ENCODE assay signal across 7 cellular contexts in the genomic region with DNA sequence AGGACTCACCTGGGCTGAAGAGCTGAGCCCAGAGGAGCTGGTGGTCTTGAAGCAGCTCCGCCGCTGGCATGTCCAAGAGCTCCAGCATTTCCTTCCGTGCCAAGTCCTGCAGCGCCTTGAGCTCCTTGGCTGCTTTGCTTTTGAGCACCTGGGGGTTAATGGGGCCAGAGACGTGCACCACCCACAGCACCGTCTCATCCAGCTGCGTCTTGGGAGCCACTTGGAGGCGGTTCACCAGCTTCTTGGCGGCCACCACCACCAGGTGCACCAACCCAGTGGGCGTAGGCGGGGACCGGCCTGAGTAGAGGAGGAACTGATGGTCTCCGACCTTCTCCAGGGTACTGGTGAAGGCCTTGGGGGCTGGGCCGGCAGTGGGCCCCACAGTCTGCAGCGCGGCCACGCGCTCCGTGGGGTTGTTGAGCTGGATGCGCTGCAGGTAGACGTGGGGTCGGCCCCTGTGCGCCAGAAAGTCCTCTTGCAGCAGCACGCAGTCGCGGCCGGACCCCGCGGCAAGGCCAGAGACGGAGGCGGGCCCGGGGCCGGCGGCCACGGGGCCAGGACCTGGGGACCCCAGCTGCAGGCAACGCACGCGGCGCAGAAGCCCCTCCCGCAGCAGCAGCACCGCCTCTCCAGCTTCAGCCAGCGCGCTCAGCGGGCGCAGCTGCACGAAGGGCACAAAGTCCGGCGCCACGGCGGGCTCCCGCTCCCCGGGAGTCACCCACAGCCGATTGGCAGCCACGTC. TPM values are rescaled to one million over a fixed set of nuclear protein-coding genes. Genes with fewer than 3 reads are reported as not detected.
DNase-seq lines count a peak whose midpoint lies in the region; ATAC-seq and TF ChIP-seq lines count a peak whose summit lies in the region.
"Not testable (repeated sequence)": the region's sequence is repeated elsewhere in the genome, so short reads cannot be mapped to it uniquely, and the experiment has no call there.

No MANE protein-coding gene starts in this region.

- not testable (repeated sequence) for H3F3A ChIP-seq in Loucy (ENCODE audit: low read depth)

- intact Hi-C loops in left colon (cut with DNase I, micrococcal nuclease) = not testable (repeated sequence)

- H3K79me2 ChIP-seq in Loucy (ENCODE audit: insufficient read depth, low read length) = peaks cover 51% of the 10 kb centered on the region
- H3K79me2 ChIP-seq in trophoblast cell (ENCODE audit: control insufficient read depth, insufficient read depth, low read length, poor library complexity) = not testable (repeated sequence)

- H3K9ac ChIP-seq in Loucy (ENCODE audit: low read depth, low read length, poor library complexity, severe bottlenecking) (peak overlapping the region; percentile 71), trophoblast cell (ENCODE audit: low read length) (peak overlapping the region; percentile 80)

- H3K27ac ChIP-seq in trophoblast cell (ENCODE audit: low read depth, low read length) = not testable (repeated sequence)

- not testable (repeated sequence) for H4K91ac ChIP-seq in trophoblast cell (ENCODE audit: low read depth, low read length)

- H4K8ac ChIP-seq in trophoblast cell (ENCODE audit: low read depth, low read length) = not testable (repeated sequence)

- peaks cover 30% of the 10 kb centered on the region for H3K4me1 ChIP-seq in Loucy (ENCODE audit: insufficient read depth, low read length, poor library complexity, severe bottlenecking)
- peaks cover 13 to 19% of the 10 kb centered on the region in 2 experiments for H3K4me1 ChIP-seq in trophoblast cell (ENCODE audit: control insufficient read depth in 1 of 2, insufficient read depth in 2 of 2, low read length in 2 of 2)

- no CpG with 5 or more reads among the region's 54 CpGs for WGBS in trophoblast cell (ENCODE audit: extremely low coverage, insufficient coverage, insufficient read length)

- peak overlapping the region; percentile 43 for H3K27ac Mint-ChIP-seq in activated CD8-positive, alpha-beta memory T cell treated with anti-CD3 and anti-CD28 coated beads, Interleukin-2, amount 10 ng/mL, durations not matched to agents 7 days and 5 days
- peak overlapping the region; percentile 85 to 86 for H3K27ac Mint-ChIP-seq in effector memory CD8-positive, alpha-beta T cell

- H3K36me3 ChIP-seq in Loucy (ENCODE audit: insufficient read depth, low read length) (peaks cover 13% of the 10 kb centered on the region; the same call in 1 of the 2 replicates), trophoblast cell (ENCODE audit: control insufficient read depth in 1 of 2, insufficient read depth in 2 of 2, low read length in 2 of 2) (peaks cover 27% of the 10 kb centered on the region in 2 experiments)

- peaks cover 20% of the 10 kb centered on the region for H3K36me3 Mint-ChIP-seq in activated CD8-positive, alpha-beta memory T cell treated with anti-CD3 and anti-CD28 coated beads, Interleukin-2, amount 10 ng/mL, durations not matched to agents 7 days and 5 days
- peaks cover 44% of the 10 kb centered on the region for H3K36me3 Mint-ChIP-seq in effector memory CD8-positive, alpha-beta T cell (ENCODE audit: insufficient read depth)

- H3K4me3 ChIP-seq in Loucy (ENCODE audit: low read length, poor library complexity, severe bottlenecking) = peak overlapping the region; percentile 78
- H3K4me3 ChIP-seq in trophoblast cell (ENCODE audit: low read depth, low read length) = peak overlapping the region; percentile 93

- H3K79me1 ChIP-seq in trophoblast cell (ENCODE audit: low read length) = not testable (repeated sequence)

- DNase-seq in activated CD8-positive, alpha-beta memory T cell treated with anti-CD3 and anti-CD28 coated beads, Interleukin-2, amount 10 ng/mL, durations not matched to agents 7 days and 5 days; effector memory CD8-positive, alpha-beta T cell; left colon; trophoblast cell: not testable (repeated sequence)

- H3K9me3 ChIP-seq in Loucy (ENCODE audit: insufficient read depth, low read depth, low read length); trophoblast cell (ENCODE audit: insufficient read depth, low read depth, low read length): not testable (repeated sequence)

- not testable (repeated sequence) for H3K9me3 Mint-ChIP-seq in activated CD8-positive, alpha-beta memory T cell treated with anti-CD3 and anti-CD28 coated beads, Interleukin-2, amount 10 ng/mL, durations not matched to agents 7 days and 5 days (ENCODE audit: low read depth); effector memory CD8-positive, alpha-beta T cell

- not testable (repeated sequence) for H2BK120ac ChIP-seq in trophoblast cell (ENCODE audit: insufficient read depth, low read length, poor library complexity)

- not testable (repeated sequence) for H2BK12ac ChIP-seq in trophoblast cell (ENCODE audit: low read length)

- CTCF ChIA-PET in activated CD8-positive, alpha-beta memory T cell treated with anti-CD3 and anti-CD28 coated beads, Interleukin-2, amount 10 ng/mL, durations not matched to agents 7 days and 5 days (lab: Charles Lee) = interaction anchor here (1.3 to 1.9 kb wide), 2 partner anchors 18 to 48 kb away, joined by 4 read pairs; no protein-coding TSS in a partner anchor

- not testable (repeated sequence) for H3K14ac ChIP-seq in trophoblast cell (ENCODE audit: low read length)

- peaks cover 32% of the 10 kb centered on the region for H4K20me1 ChIP-seq in Loucy (ENCODE audit: insufficient read depth, low read length, poor library complexity, severe bottlenecking)

- ATAC-seq in GM18511 (IDR thresholded peaks at IDR 0.05; ENCODE audit: unreplicated experiment) = peak; percentile 29
- ATAC-seq in HG02678 (IDR thresholded peaks at IDR 0.05; ENCODE audit: unreplicated experiment) = peak; percentile 9
- ATAC-seq in activated CD8-positive, alpha-beta memory T cell treated with anti-CD3 and anti-CD28 coated beads, Interleukin-2, amount 10 ng/mL, durations not matched to agents 7 days and 5 days = peak; percentile 7
- not testable (repeated sequence) for ATAC-seq in effector memory CD8-positive, alpha-beta T cell (replicated peaks)
- peak; percentile 67 for ATAC-seq in left colon

- not testable (repeated sequence) for H3K18ac ChIP-seq in trophoblast cell (ENCODE audit: low read length)

- H3K4ac ChIP-seq in trophoblast cell (ENCODE audit: low read depth, low read length) = peak overlapping the region; percentile 43

- H2AK5ac ChIP-seq in trophoblast cell (ENCODE audit: low read length) = not testable (repeated sequence)

- H2BK5ac ChIP-seq in trophoblast cell (ENCODE audit: low read depth, low read length, poor library complexity) = not testable (repeated sequence)

- H3K27me3 ChIP-seq in Loucy (ENCODE audit: insufficient read depth, low read length, poor library complexity, severe bottlenecking); trophoblast cell (ENCODE audit: insufficient read depth, low read length): not testable (repeated sequence)

- not testable (repeated sequence) for H4K12ac ChIP-seq in trophoblast cell (ENCODE audit: low read depth, low read length)

- H3K27me3 Mint-ChIP-seq in activated CD8-positive, alpha-beta memory T cell treated with anti-CD3 and anti-CD28 coated beads, Interleukin-2, amount 10 ng/mL, durations not matched to agents 7 days and 5 days; effector memory CD8-positive, alpha-beta T cell: not testable (repeated sequence)

- not testable (repeated sequence) for TF ChIP-seq CTCF in Loucy (conservative IDR thresholded peaks at IDR 0.05; ENCODE audit: low read length)

- not testable (repeated sequence) for H3K9me2 ChIP-seq in Loucy (replicated peaks; ENCODE audit: low read depth, low read length)

- H3K4me3 Mint-ChIP-seq in activated CD8-positive, alpha-beta memory T cell treated with anti-CD3 and anti-CD28 coated beads, Interleukin-2, amount 10 ng/mL, durations not matched to agents 7 days and 5 days = peak overlapping the region; percentile 76
- H3K4me3 Mint-ChIP-seq in effector memory CD8-positive, alpha-beta T cell = peak overlapping the region; percentile 87 to 88

- H3K23ac ChIP-seq in trophoblast cell (ENCODE audit: low read length) = not testable (repeated sequence)

- H2AFZ ChIP-seq in Loucy (ENCODE audit: low read length); trophoblast cell (ENCODE audit: insufficient read depth, low read length, poor library complexity): not testable (repeated sequence)

- peak overlapping the region; percentile 94 for H3K4me2 ChIP-seq in Loucy (ENCODE audit: low read depth, low read length, poor library complexity, severe bottlenecking)
- peak overlapping the region; percentile 87 for H3K4me2 ChIP-seq in trophoblast cell (ENCODE audit: low read length)

- peaks cover 42% of the 10 kb centered on the region for H3K4me1 Mint-ChIP-seq in activated CD8-positive, alpha-beta memory T cell treated with anti-CD3 and anti-CD28 coated beads, Interleukin-2, amount 10 ng/mL, durations not matched to agents 7 days and 5 days
- H3K4me1 Mint-ChIP-seq in effector memory CD8-positive, alpha-beta T cell (ENCODE audit: low read depth in 2 of 2) = peaks cover 26 to 30% of the 10 kb centered on the region in 2 donors

RNA-seq across cellular contexts. Expression of a gene that starts 0.9 kb away (rescaled TPM):
- total RNA-seq in activated CD8-positive, alpha-beta memory T cell treated with anti-CD3 and anti-CD28 coated beads, Interleukin-2, amount 10 ng/mL, durations not matched to agents 7 days and 5 days = 10 to 100 TPM; 44.2 to 44.6 TPM
- 100 to 1,000 TPM; 105 to 120 TPM for total RNA-seq in left colon
- polyA plus RNA-seq in trophoblast cell (2013) = 29.2 and 29.9 TPM in 2 replicates

RNA-seq across cellular contexts. Expression of a gene that starts 9.2 kb away (rescaled TPM):
- total RNA-seq in activated CD8-positive, alpha-beta memory T cell treated with anti-CD3 and anti-CD28 coated beads, Interleukin-2, amount 10 ng/mL, durations not matched to agents 7 days and 5 days = 10 to 100 TPM; 17.6 to 20.8 TPM
- 10 to 100 TPM; 36.4 to 49.8 TPM for total RNA-seq in left colon
- polyA plus RNA-seq in trophoblast cell (2013) = 109 and 118 TPM in 2 replicates

RNA-seq across cellular contexts. Expression of a gene that starts 54.9 kb away (rescaled TPM):
- total RNA-seq in activated CD8-positive, alpha-beta memory T cell treated with anti-CD3 and anti-CD28 coated beads, Interleukin-2, amount 10 ng/mL, durations not matched to agents 7 days and 5 days = 10 to 100 TPM; 57.7 to 67.5 TPM
- total RNA-seq in left colon = 10 to 100 TPM; 93.9 to 99.6 TPM
- polyA plus RNA-seq in trophoblast cell (2013) = 43.1 and 46.4 TPM in 2 replicates
